ENCODE assay signal across 8 cellular contexts in the genomic region with DNA sequence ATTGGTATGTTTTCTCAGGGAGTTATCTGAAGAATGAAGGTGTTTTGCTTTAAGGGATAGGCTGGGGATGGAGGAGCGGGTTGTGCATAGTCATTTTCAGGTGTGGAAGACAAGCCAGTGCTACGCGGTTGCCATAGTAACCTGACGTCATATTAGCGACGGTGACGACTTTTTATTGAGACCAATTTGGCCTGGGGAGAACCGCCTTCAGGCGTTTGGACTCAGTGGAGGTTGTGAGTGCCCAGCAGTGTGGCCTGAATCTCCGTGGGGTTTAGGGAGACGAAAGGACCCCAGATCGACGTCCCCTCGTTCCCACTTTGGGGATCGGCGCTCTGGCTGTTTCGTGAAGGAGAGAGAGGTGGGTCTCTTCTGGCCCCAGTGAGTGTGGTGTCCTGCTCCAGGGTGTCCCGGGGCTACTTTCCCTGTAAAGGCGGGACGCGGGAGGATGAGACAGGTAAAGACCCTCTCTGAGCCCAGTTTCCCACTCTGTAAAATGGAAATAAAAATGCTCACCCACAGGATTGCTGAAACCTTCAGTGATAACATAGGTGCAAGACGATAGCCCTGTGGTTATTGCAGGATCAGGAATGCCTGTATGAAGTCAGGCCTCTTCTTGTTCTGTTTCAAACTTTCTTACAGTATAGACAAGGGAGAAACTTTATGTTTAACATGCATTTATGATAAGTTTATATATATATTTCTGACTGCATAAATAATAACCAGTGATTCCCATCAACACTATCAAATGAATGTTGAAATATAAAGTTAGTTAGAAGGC. TPM values are rescaled to one million over a fixed set of nuclear protein-coding genes. Genes with fewer than 3 reads are reported as not detected.
DNase-seq lines count a peak whose midpoint lies in the region; ATAC-seq and TF ChIP-seq lines count a peak whose summit lies in the region.

No MANE protein-coding gene starts in this region.

- peak overlapping the region; percentile 98 for H3K4me3 Mint-ChIP-seq in osteocyte (ENCODE audit: unreplicated experiment)

- no peaks in the 10 kb centered on the region for H4K20me1 ChIP-seq in HCT116 (ENCODE audit: insufficient read depth)
- no peaks in the 10 kb centered on the region for H4K20me1 ChIP-seq in MM.1S (ENCODE audit: insufficient read depth, low read length)

- peak overlapping the region; percentile 99 for H3K27ac Mint-ChIP-seq in osteocyte (ENCODE audit: unreplicated experiment)

- peak overlapping the region; percentile 91 for H3K9ac ChIP-seq in HCT116 (ENCODE audit: low read length)
- H3K9ac ChIP-seq in MM.1S (ENCODE audit: low read length): peak overlapping the region; percentile 97

- intact Hi-C loops in HCT116 (cut with micrococcal nuclease) (no loop called here), head of caudate nucleus (cut with DNase I) (no loop called here)

- no peak for TF ChIP-seq RAD21 in HCT116 (IDR thresholded peaks at IDR 0.05; ENCODE audit: low read depth)

- under 1% methylated on average over 22 of the region's 22 CpGs for WGBS in thymus

- H3K4me2 ChIP-seq in HCT116 (ENCODE audit: low read length): peak overlapping the region; percentile 73
- peak overlapping the region; percentile 76 for H3K4me2 ChIP-seq in MM.1S (ENCODE audit: low read depth, low read length)

- H2AFZ ChIP-seq in HCT116 (ENCODE audit: low read depth, low read length, poor library complexity, severe bottlenecking) (peak overlapping the region; percentile 45), MM.1S (ENCODE audit: low read length) (peak overlapping the region; percentile 87)

- CTCF ChIA-PET in HCT116 (lab: Charles Lee): no interaction called here

- no peaks in the 10 kb centered on the region for H3K9me2 ChIP-seq in HCT116 (ENCODE audit: insufficient read depth)
- no peaks in the 10 kb centered on the region for H3K9me2 ChIP-seq in MM.1S (replicated peaks; ENCODE audit: insufficient read depth, low read length)

- H3K4me1 Mint-ChIP-seq in osteocyte (ENCODE audit: unreplicated experiment): peaks cover 5% of the 10 kb centered on the region

- ATAC-seq in HCT116: peak; percentile 91

- H3F3A ChIP-seq in MM.1S (ENCODE audit: insufficient read depth, low read length): peaks cover 2% of the 10 kb centered on the region; the same call in 1 of the 2 replicates

- H3K27me3 ChIP-seq in HCT116 (ENCODE audit: insufficient read depth, low read length) (no peaks in the 10 kb centered on the region), MM.1S (replicated peaks; ENCODE audit: insufficient read depth, low read length) (no peaks in the 10 kb centered on the region), SJSA1 (replicated peaks) (no peaks in the 10 kb centered on the region), thymus (ENCODE audit: control insufficient read depth, insufficient read depth) (no peaks in the 10 kb centered on the region)

- H3K4me1 ChIP-seq in HCT116 (ENCODE audit: control insufficient read depth in 1 of 2, insufficient read depth in 2 of 2, low read length in 2 of 2) (peaks cover 0 to 17% of the 10 kb centered on the region in 2 experiments; a peak in 2 of 4 replicates), MM.1S (ENCODE audit: low read length) (peaks cover 4% of the 10 kb centered on the region; the same call in 1 of the 2 replicates), SJSA1 (replicated peaks) (no peaks in the 10 kb centered on the region), thymus (ENCODE audit: control insufficient read depth, insufficient read depth, low read length) (no peaks in the 10 kb centered on the region)

- POLR2A ChIA-PET in HCT116 (lab: Charles Lee): interaction anchor here (0.7 kb wide), 1 partner anchor 77 kb away, joined by 3 read pairs; no protein-coding TSS in a partner anchor

- H3K4me3 ChIP-seq in HCT116 (replicated peaks in 1 of 2; ENCODE audit: low read depth in 1 of 2, low read length in 2 of 2) (peak overlapping the region; percentile 62 to 75), MM.1S (ENCODE audit: low read length) (peak overlapping the region; percentile 77), SJSA1 (peak overlapping the region; percentile 54), thymus (ENCODE audit: low read length) (peak overlapping the region; percentile 66)

- DNase-seq in GM03348 (ENCODE audit: low spot score) (peak; percentile 77), HCT116 (ENCODE audit: low read depth, low spot score) (peak; percentile 89), MM.1S (peak; percentile 97), SJSA1 (ENCODE audit: low read depth in 1 of 2, low spot score in 2 of 2) (peak; percentile 73), head of caudate nucleus (peak; percentile 39 to 85 (median 69)), osteocyte (ENCODE audit: extremely low spot score, unreplicated experiment) (peak; percentile 90)
- peak; percentile 71 for DNase-seq in activated naive CD4-positive, alpha-beta T cell treated with anti-CD3 and anti-CD28 coated beads, Interleukin-2, amount 50 U/mL, for 16 hours

- no peaks in the 10 kb centered on the region for H3K9me3 ChIP-seq in HCT116 (ENCODE audit: control insufficient read depth in 1 of 2, insufficient read depth in 1 of 2, low read depth in 1 of 2, low read length in 2 of 2)
- no peaks in the 10 kb centered on the region for H3K9me3 ChIP-seq in MM.1S (replicated peaks; ENCODE audit: insufficient read depth, low read length)
- no peaks in the 10 kb centered on the region for H3K9me3 ChIP-seq in SJSA1 (replicated peaks)
- no peaks in the 10 kb centered on the region for H3K9me3 ChIP-seq in thymus (ENCODE audit: control insufficient read depth)

- TF ChIP-seq POLR2A in HCT116 (IDR thresholded peaks at IDR 0.05; ENCODE audit: borderline replicate concordance, extremely low read depth, insufficient read depth, insufficient read length): no peak

- H3K79me2 ChIP-seq in HCT116 (ENCODE audit: insufficient read depth, low read length) (peaks cover 23% of the 10 kb centered on the region), MM.1S (ENCODE audit: low read length) (peaks cover 23% of the 10 kb centered on the region)

- TF ChIP-seq CTCF in HCT116 (IDR thresholded peaks at IDR 0.05 in 2 of 3, conservative IDR thresholded peaks at IDR 0.05 in 1 of 3; ENCODE audit: borderline replicate concordance in 1 of 3, insufficient read depth in 1 of 3, low read depth in 2 of 3, low read length in 2 of 3) (no peak), MM.1S (IDR thresholded peaks at IDR 0.05; ENCODE audit: low read length) (no peak), osteocyte (IDR thresholded peaks at IDR 0.05) (no peak)

- H3K36me3 ChIP-seq in HCT116 (ENCODE audit: control insufficient read depth in 1 of 2, insufficient read depth in 2 of 2, low read length in 2 of 2): no peaks in the 10 kb centered on the region
- H3K36me3 ChIP-seq in MM.1S (replicated peaks; ENCODE audit: insufficient read depth, low read length): no peaks in the 10 kb centered on the region; the same call in 1 of the 2 replicates
- no peaks in the 10 kb centered on the region for H3K36me3 ChIP-seq in SJSA1
- no peaks in the 10 kb centered on the region for H3K36me3 ChIP-seq in thymus (ENCODE audit: control insufficient read depth, insufficient read depth)

- RAD21 ChIA-PET in HCT116 (lab: Charles Lee; ENCODE audit: low non-redundant PET in 1 of 2, low total read pairs in 2 of 2, uncharacterized antibody in 2 of 2, unreplicated experiment in 2 of 2): no interaction called here

- H3K27ac ChIP-seq in HCT116 (ENCODE audit: low read depth, low read length) (peak overlapping the region; percentile 64; the same call in 1 of the 2 replicates), MM.1S (ENCODE audit: low read length) (peak overlapping the region; percentile 72; the same call in 1 of the 2 replicates), SJSA1 (peak overlapping the region; percentile 57), thymus (ENCODE audit: low read depth) (peak overlapping the region; percentile 52)

- BruUV-seq in HCT116 (replicated peaks; lab: Mats Ljungman, UMichigan): TSS peak; percentile 53

- peaks cover 3% of the 10 kb centered on the region for H3K36me3 Mint-ChIP-seq in osteocyte (ENCODE audit: unreplicated experiment)

- peaks cover 4% of the 10 kb centered on the region for H3K9me3 Mint-ChIP-seq in osteocyte (ENCODE audit: unreplicated experiment)

- no peaks in the 10 kb centered on the region for H3K27me3 Mint-ChIP-seq in osteocyte (ENCODE audit: unreplicated experiment)

TF ChIP-seq in HCT116, 20 proteins besides CTCF, POLR2A, EP300 and RAD21 (continues in another document):
- peak; percentile 84 for TF ChIP-seq POLR2AphosphoS5 (IDR thresholded peaks at IDR 0.05; ENCODE audit: low read depth, low read length)
- peak; percentile 32 for TF ChIP-seq YY1 (IDR thresholded peaks at IDR 0.05; ENCODE audit: extremely low read depth, insufficient replicate concordance, low read depth, low read length)
- TF ChIP-seq, protein P1, sequence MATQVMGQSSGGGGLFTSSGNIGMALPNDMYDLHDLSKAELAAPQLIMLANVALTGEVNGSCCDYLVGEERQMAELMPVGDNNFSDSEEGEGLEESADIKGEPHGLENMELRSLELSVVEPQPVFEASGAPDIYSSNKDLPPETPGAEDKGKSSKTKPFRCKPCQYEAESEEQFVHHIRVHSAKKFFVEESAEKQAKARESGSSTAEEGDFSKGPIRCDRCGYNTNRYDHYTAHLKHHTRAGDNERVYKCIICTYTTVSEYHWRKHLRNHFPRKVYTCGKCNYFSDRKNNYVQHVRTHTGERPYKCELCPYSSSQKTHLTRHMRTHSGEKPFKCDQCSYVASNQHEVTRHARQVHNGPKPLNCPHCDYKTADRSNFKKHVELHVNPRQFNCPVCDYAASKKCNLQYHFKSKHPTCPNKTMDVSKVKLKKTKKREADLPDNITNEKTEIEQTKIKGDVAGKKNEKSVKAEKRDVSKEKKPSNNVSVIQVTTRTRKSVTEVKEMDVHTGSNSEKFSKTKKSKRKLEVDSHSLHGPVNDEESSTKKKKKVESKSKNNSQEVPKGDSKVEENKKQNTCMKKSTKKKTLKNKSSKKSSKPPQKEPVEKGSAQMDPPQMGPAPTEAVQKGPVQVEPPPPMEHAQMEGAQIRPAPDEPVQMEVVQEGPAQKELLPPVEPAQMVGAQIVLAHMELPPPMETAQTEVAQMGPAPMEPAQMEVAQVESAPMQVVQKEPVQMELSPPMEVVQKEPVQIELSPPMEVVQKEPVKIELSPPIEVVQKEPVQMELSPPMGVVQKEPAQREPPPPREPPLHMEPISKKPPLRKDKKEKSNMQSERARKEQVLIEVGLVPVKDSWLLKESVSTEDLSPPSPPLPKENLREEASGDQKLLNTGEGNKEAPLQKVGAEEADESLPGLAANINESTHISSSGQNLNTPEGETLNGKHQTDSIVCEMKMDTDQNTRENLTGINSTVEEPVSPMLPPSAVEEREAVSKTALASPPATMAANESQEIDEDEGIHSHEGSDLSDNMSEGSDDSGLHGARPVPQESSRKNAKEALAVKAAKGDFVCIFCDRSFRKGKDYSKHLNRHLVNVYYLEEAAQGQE (IDR thresholded peaks at IDR 0.05; ENCODE audit: low read depth): no peak
- peak; percentile 50 for TF ChIP-seq ZFX (IDR thresholded peaks at IDR 0.05)
- TF ChIP-seq EZH2 (IDR thresholded peaks at IDR 0.05): no peak

RNA-seq across cellular contexts. Expression of a gene that starts 48.6 kb away (rescaled TPM):
- total RNA-seq in HCT116 (2021; ENCODE audit: unreplicated experiment) (3.1 TPM), osteocyte (4.9 and 5.6 TPM in 2 replicates)
- polyA plus RNA-seq in HCT116 (2012): 0.55 and 0.81 TPM in 2 replicates
- total RNA-seq in SJSA1 (2014; rRNA removed; shearing (Covaris generic)): 0.22 and 0.68 TPM in 2 replicates
- polyA plus RNA-seq in thymus: 2.0 TPM

RNA-seq across cellular contexts. Expression of a gene that starts 56.9 kb away (rescaled TPM):
- total RNA-seq in HCT116 (2021; ENCODE audit: unreplicated experiment): 2.1 TPM
- polyA plus RNA-seq in HCT116 (2012): 1.9 and 2.1 TPM in 2 replicates
- total RNA-seq in SJSA1 (2014; rRNA removed; shearing (Covaris generic)): 13.8 and 21.2 TPM in 2 replicates
- 10.6 and 11.0 TPM in 2 replicates for total RNA-seq in osteocyte
- 7.3 TPM for polyA plus RNA-seq in thymus

Comparison
In these comparisons a context has a peak if more than half of its experiments do, and no peak if none do; other contexts are left out.
1. Peak in every context shown above with its lines: DNase-seq, ATAC-seq, H3K4me3 ChIP-seq and H3K27ac ChIP-seq.